ENCODE assay signal across 24 cellular contexts in the genomic region with DNA sequence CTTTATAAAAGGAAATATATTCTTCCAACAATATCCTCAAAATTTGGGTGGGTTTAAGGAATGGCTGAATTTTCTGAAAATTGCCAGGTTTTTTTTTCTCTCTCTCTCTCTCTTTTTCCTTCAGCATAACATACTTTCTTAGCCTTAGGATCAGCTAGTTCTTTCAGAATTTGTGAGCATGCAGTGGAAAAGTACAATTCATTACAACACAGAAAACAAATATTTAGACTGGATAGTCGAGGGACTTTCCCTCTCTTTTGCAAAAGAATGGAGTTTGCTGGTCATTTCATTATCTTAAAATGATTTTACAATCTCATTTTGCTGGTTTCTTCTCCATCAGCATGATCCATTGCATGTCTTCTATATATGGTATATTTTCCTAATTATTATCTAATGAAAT.
DNase-seq lines count a peak whose midpoint lies in the region; TF ChIP-seq lines count a peak whose summit lies in the region.
"Had no signal": no experiment of that assay in that cellular context is flagged by ENCODE, and none has a peak within 500 bp of the region (broad histone marks: within the 10 kb centered on the region; RNA-seq: fewer than 3 reads in every experiment).

No MANE protein-coding gene starts in this region.

- H2BK120ac ChIP-seq in mesenchymal stem cell (ENCODE audit: low read depth, low read length) = peak overlapping the region; percentile 38

- no peak for DNase-seq in activated T-cell treated with anti-CD3 and anti-CD28 coated beads, Interleukin-2, amount 50 U/mL, for 24 hours
- no peak for DNase-seq in activated T-cell treated with anti-CD3 and anti-CD28 coated beads, Interleukin-2, amount 50 U/mL, for 1 hour
- DNase-seq in adipocyte (ENCODE audit: low read depth) (peak; percentile 57), mesenchymal stem cell (peak; percentile 63), tibial nerve (ENCODE audit: low spot score in 2 of 2) (no peak), putamen (ENCODE audit: low spot score) (no peak), NCI-H2196 treated with DMSO at 0.1 percent for 48 hours (lab: John Stamatoyannopoulos, UW; ENCODE audit: unreplicated experiment) (no peak)
- no peak for DNase-seq in stimulated activated CD4-positive, alpha-beta T cell treated with anti-CD3 and anti-CD28 coated beads, Interleukin-4, amount 100 ng/mL, for 1 hour
- DNase-seq: activated CD4-positive, CD25-positive, alpha-beta regulatory T cell treated with anti-CD3 and anti-CD28 coated beads, Interleukin-2, amount 50 U/mL, for 72 hours; activated CD8-positive, alpha-beta T cell treated with anti-CD3 and anti-CD28 coated beads, Interleukin-2, amount 10 ng/mL, durations not matched to agents 7 days and 5 days; activated naive CD4-positive, alpha-beta T cell treated with Interleukin-2 at 50 U/mL for 16 hours; DMS53; GDM1; left cardiac atrium; midbrain; naive thymus-derived CD8-positive, alpha-beta T cell; NCI-H1436; SHP77 treated with DMSO at 0.1 percent for 48 hours; stimulated activated naive CD8-positive, alpha-beta T cell treated with anti-CD3 and anti-CD28 coated beads, Interleukin-15, amount 100 ng/mL, for 72 hours; T-cell; transverse colon had no signal

- no peak overlapping the region for H2AK5ac ChIP-seq in mesenchymal stem cell (ENCODE audit: low read length, severe bottlenecking)

- H3K23ac ChIP-seq in mesenchymal stem cell (ENCODE audit: low read length in 2 of 2) = no peak overlapping the region

- no peak for TF ChIP-seq EP300 in tibial nerve (IDR thresholded peaks at IDR 0.05)

- no peak overlapping the region for H4K8ac ChIP-seq in mesenchymal stem cell (ENCODE audit: low read length)

- no peak overlapping the region for H2AFZ ChIP-seq in mesenchymal stem cell (ENCODE audit: low read depth, low read length)

- no peak overlapping the region for H2BK12ac ChIP-seq in mesenchymal stem cell (ENCODE audit: low read length in 2 of 2)

- H3K14ac ChIP-seq in mesenchymal stem cell (ENCODE audit: low read length in 2 of 2) = no peak overlapping the region

- H3K18ac ChIP-seq in mesenchymal stem cell (ENCODE audit: low read depth in 1 of 2, low read length in 2 of 2) = no peak overlapping the region

- H3K4me1 Mint-ChIP-seq in activated T-cell treated with anti-CD3 and anti-CD28 coated beads, Interleukin-2, amount 50 U/mL, for 24 hours (ENCODE audit: low read depth) = peaks cover 39% of the 10 kb centered on the region

- peaks cover 86% of the 10 kb centered on the region for H3K36me3 Mint-ChIP-seq in activated T-cell treated with anti-CD3 and anti-CD28 coated beads, Interleukin-2, amount 50 U/mL, for 24 hours (ENCODE audit: low read depth)

- no peak overlapping the region for H2BK5ac ChIP-seq in mesenchymal stem cell (ENCODE audit: low read depth, low read length, poor library complexity, severe bottlenecking)

- peak overlapping the region; percentile 64 for H3K27ac Mint-ChIP-seq in activated T-cell treated with anti-CD3 and anti-CD28 coated beads, Interleukin-2, amount 50 U/mL, for 24 hours
- H3K27ac Mint-ChIP-seq: activated CD8-positive, alpha-beta T cell treated with anti-CD3 and anti-CD28 coated beads, Interleukin-2, amount 10 ng/mL, durations not matched to agents 7 days and 5 days; B cell; stimulated activated naive CD8-positive, alpha-beta T cell treated with anti-CD3 and anti-CD28 coated beads, Interleukin-15, amount 100 ng/mL, for 72 hours had no signal

- no peak for TF ChIP-seq POLR2A in tibial nerve (IDR thresholded peaks at IDR 0.05)

- H3K9me3 Mint-ChIP-seq in activated T-cell treated with anti-CD3 and anti-CD28 coated beads, Interleukin-2, amount 50 U/mL, for 24 hours = no peaks in the 10 kb centered on the region
- H3K9me3 Mint-ChIP-seq: naive thymus-derived CD8-positive, alpha-beta T cell; stimulated activated naive CD8-positive, alpha-beta T cell treated with anti-CD3 and anti-CD28 coated beads, Interleukin-15, amount 100 ng/mL, for 72 hours; T-cell had no signal

- H3K4me1 ChIP-seq in adipocyte (ENCODE audit: control insufficient read depth, insufficient read depth, low read length) (peaks cover 44% of the 10 kb centered on the region), mesenchymal stem cell (ENCODE audit: control insufficient read depth, insufficient read depth, low read depth, low read length) (peaks cover 9% of the 10 kb centered on the region), tibial nerve (peaks cover 0 to 23% (median 6%) of the 10 kb centered on the region in 4 donors)

- H3K4me3 ChIP-seq in adipocyte (ENCODE audit: low read length) = peak overlapping the region; percentile 57
- H3K4me3 ChIP-seq in mesenchymal stem cell (ENCODE audit: insufficient read depth in 1 of 2, low read depth in 1 of 2, low read length in 2 of 2) = peak overlapping the region in 1 of 2 experiments; percentile 25
- no peak overlapping the region for H3K4me3 ChIP-seq in tibial nerve
- H3K4me3 ChIP-seq: dorsolateral prefrontal cortex, sigmoid colon, transverse colon had no signal

- no peak overlapping the region for H3K4me2 ChIP-seq in mesenchymal stem cell (ENCODE audit: low read length, poor library complexity, severe bottlenecking)

- peak overlapping the region; percentile 22 for H3K27ac ChIP-seq in mesenchymal stem cell (ENCODE audit: low read length, poor library complexity, severe bottlenecking)
- H3K27ac ChIP-seq in tibial nerve = peak overlapping the region in 3 of 4 donors; percentile 65 to 82 (median 76)
- H3K27ac ChIP-seq: sigmoid colon had no signal

- no peak for TF ChIP-seq CTCF in tibial nerve (IDR thresholded peaks at IDR 0.05)

- no peak overlapping the region for H2BK15ac ChIP-seq in mesenchymal stem cell (ENCODE audit: low read depth, poor library complexity, severe bottlenecking)

- WGBS in mesenchymal stem cell = 60% methylated on average over 1 of the region's 1 CpG
- 33 to 51% methylated on average over 1 of the region's 1 CpG for WGBS in tibial nerve, 2 donors

- H3K9me3 ChIP-seq in adipocyte (ENCODE audit: control insufficient read depth, low read length) (no peaks in the 10 kb centered on the region), mesenchymal stem cell (ENCODE audit: control insufficient read depth, low read length) (no peaks in the 10 kb centered on the region), tibial nerve (no peaks in the 10 kb centered on the region)
- H3K9me3 ChIP-seq: sigmoid colon, transverse colon had no signal

- H4K91ac ChIP-seq in mesenchymal stem cell (ENCODE audit: low read length) = no peak overlapping the region

- no peaks in the 10 kb centered on the region for H3K27me3 Mint-ChIP-seq in activated T-cell treated with anti-CD3 and anti-CD28 coated beads, Interleukin-2, amount 50 U/mL, for 24 hours
- H3K27me3 Mint-ChIP-seq: B cell; naive thymus-derived CD8-positive, alpha-beta T cell; stimulated activated naive CD8-positive, alpha-beta T cell treated with anti-CD3 and anti-CD28 coated beads, Interleukin-15, amount 100 ng/mL, for 72 hours; T-cell had no signal

- H3K27me3 ChIP-seq in adipocyte (replicated peaks; ENCODE audit: control insufficient read depth, insufficient read depth, low read length) (no peaks in the 10 kb centered on the region), mesenchymal stem cell (ENCODE audit: control insufficient read depth in 1 of 2, insufficient read depth in 1 of 2, low read length in 2 of 2) (no peaks in the 10 kb centered on the region), tibial nerve (no peaks in the 10 kb centered on the region)
- H3K27me3 ChIP-seq: dorsolateral prefrontal cortex, sigmoid colon, transverse colon had no signal

- H3K9ac ChIP-seq in adipocyte (ENCODE audit: low read length) (peak overlapping the region; percentile 76), mesenchymal stem cell (ENCODE audit: low read length) (peak overlapping the region; percentile 80)

- H3K79me1 ChIP-seq in mesenchymal stem cell (replicated peaks; ENCODE audit: low read length, poor library complexity, severe bottlenecking) = peaks cover 37% of the 10 kb centered on the region

- H3K4ac ChIP-seq in mesenchymal stem cell (ENCODE audit: low read depth in 1 of 2, low read length in 2 of 2) = peak overlapping the region in 1 of 2 experiments; percentile 24

- H3K36me3 ChIP-seq in adipocyte (ENCODE audit: control insufficient read depth, insufficient read depth, low read length, severe bottlenecking) (no peaks in the 10 kb centered on the region), mesenchymal stem cell (ENCODE audit: control insufficient read depth in 1 of 2, insufficient read depth in 2 of 2, low read depth in 1 of 2, low read length in 2 of 2) (peaks cover 0 to 20% of the 10 kb centered on the region in 2 experiments), tibial nerve (no peaks in the 10 kb centered on the region)
- H3K36me3 ChIP-seq: sigmoid colon, transverse colon had no signal

- no peak overlapping the region for H3K4me3 Mint-ChIP-seq in activated T-cell treated with anti-CD3 and anti-CD28 coated beads, Interleukin-2, amount 50 U/mL, for 24 hours
- H3K4me3 Mint-ChIP-seq: activated CD8-positive, alpha-beta T cell treated with anti-CD3 and anti-CD28 coated beads, Interleukin-2, amount 10 ng/mL, durations not matched to agents 7 days and 5 days; B cell; naive thymus-derived CD8-positive, alpha-beta T cell; stimulated activated naive CD8-positive, alpha-beta T cell treated with anti-CD3 and anti-CD28 coated beads, Interleukin-15, amount 100 ng/mL, for 72 hours; T-cell had no signal

Comparison
In these comparisons a context has a peak if more than half of its experiments do, and no peak if none do; other contexts are left out.
1. DNase-seq: peak in adipocyte (single experiment) and mesenchymal stem cell (single experiment); none in activated T-cell treated with anti-CD3 and anti-CD28 coated beads, Interleukin-2, amount 50 U/mL, for 24 hours (single experiment), activated T-cell treated with anti-CD3 and anti-CD28 coated beads, Interleukin-2, amount 50 U/mL, for 1 hour (single experiment), tibial nerve (0 of 2), putamen (single experiment), NCI-H2196 treated with DMSO at 0.1 percent for 48 hours (single experiment) and stimulated activated CD4-positive, alpha-beta T cell treated with anti-CD3 and anti-CD28 coated beads, Interleukin-4, amount 100 ng/mL, for 1 hour (single experiment).